30 cellular contexts compared by ENCODE assay signal in genomic region chr20:22223251-22223650, GRCh38.
"Had no signal": no experiment of that assay in that cellular context is flagged by ENCODE, and none has a peak within 500 bp of the region (broad histone marks: within the 10 kb centered on the region; RNA-seq: fewer than 3 reads in every experiment).

No MANE protein-coding gene starts in this region.

- H3K27me3 Mint-ChIP-seq: stimulated activated naive CD8-positive, alpha-beta T cell treated with anti-CD3 and anti-CD28 coated beads, Interleukin-15, Interleukin-2, amounts not matched to agents 100 ng/mL and 50 ng/mL, for 24 hours had no signal

- H3K36me3 Mint-ChIP-seq: immature natural killer cell; naive thymus-derived CD8-positive, alpha-beta T cell; stimulated activated effector memory CD8-positive, alpha-beta T cell treated with anti-CD3 and anti-CD28 coated beads, Interleukin-12 subunit alpha, Interleukin-12 subunit beta, amount 100 ng/mL, for 72 hours had no signal

- H3K36me3 ChIP-seq: left lung, lower lobe of right lung, pancreas, prostate gland, spleen, suprapubic skin, thoracic aorta, tibial artery, upper lobe of right lung had no signal

- DNase-seq: hypothalamus; immature natural killer cell; kidney; left colon; left lung; lower lobe of right lung; mammary epithelial cell; mesenchymal stem cell; naive thymus-derived CD8-positive, alpha-beta T cell; nucleus accumbens; pancreas; retina; right cardiac atrium; spleen; stimulated activated CD4-positive, alpha-beta T cell treated with anti-CD3 and anti-CD28 coated beads, Interleukin-4, amount 100 ng/mL, for 24 hours; stimulated activated naive CD4-positive, alpha-beta T cell; tibial artery; trophoblast cell; upper lobe of right lung had no signal

- H3K27ac Mint-ChIP-seq: immature natural killer cell; naive thymus-derived CD8-positive, alpha-beta T cell; stimulated activated effector memory CD8-positive, alpha-beta T cell treated with anti-CD3 and anti-CD28 coated beads, Interleukin-12 subunit alpha, Interleukin-12 subunit beta, amount 100 ng/mL, for 72 hours; stimulated activated naive CD8-positive, alpha-beta T cell treated with anti-CD3 and anti-CD28 coated beads, Interleukin-15, Interleukin-2, amounts not matched to agents 100 ng/mL and 50 ng/mL, for 24 hours had no signal

- H3K27me3 ChIP-seq: left lung, pancreas, spleen, suprapubic skin, tibial artery, upper lobe of right lung had no signal

- H3K4me3 Mint-ChIP-seq: immature natural killer cell; naive thymus-derived CD8-positive, alpha-beta T cell; nephron; neural crest cell; stimulated activated effector memory CD8-positive, alpha-beta T cell treated with anti-CD3 and anti-CD28 coated beads, Interleukin-12 subunit alpha, Interleukin-12 subunit beta, amount 100 ng/mL, for 72 hours; stimulated activated naive CD8-positive, alpha-beta T cell treated with anti-CD3 and anti-CD28 coated beads, Interleukin-15, Interleukin-2, amounts not matched to agents 100 ng/mL and 50 ng/mL, for 24 hours had no signal

- FAIRE-seq: islet of Langerhans, kidney, pancreas, urothelium cell line had no signal

- H3K4me3 ChIP-seq: left lung, lower lobe of right lung, pancreas, prostate gland, skin epidermis, spleen, suprapubic skin, thoracic aorta, tibial artery, upper lobe of right lung had no signal

- H3K9me3 ChIP-seq: left lung, lower lobe of right lung, pancreas, prostate gland, suprapubic skin, thoracic aorta, tibial artery, upper lobe of right lung had no signal

- ATAC-seq: left colon; left lung; lower lobe of right lung; naive thymus-derived CD8-positive, alpha-beta T cell; pancreas; right cardiac atrium; sciatic nerve; stimulated activated effector memory CD8-positive, alpha-beta T cell treated with anti-CD3 and anti-CD28 coated beads, Interleukin-12 subunit alpha, Interleukin-12 subunit beta, amount 100 ng/mL, for 72 hours; upper lobe of right lung had no signal

- H3K27ac ChIP-seq: left lung, lower lobe of right lung, pancreas, prostate gland, skin epidermis, spleen, suprapubic skin, thoracic aorta, tibial artery, upper lobe of right lung had no signal

- H3K4me1 ChIP-seq: left lung, lower lobe of right lung, pancreas, prostate gland, spleen, tibial artery, upper lobe of right lung had no signal

- H3K4me1 Mint-ChIP-seq: immature natural killer cell; naive thymus-derived CD8-positive, alpha-beta T cell; neural crest cell; stimulated activated effector memory CD8-positive, alpha-beta T cell treated with anti-CD3 and anti-CD28 coated beads, Interleukin-12 subunit alpha, Interleukin-12 subunit beta, amount 100 ng/mL, for 72 hours had no signal
